ENCODE assay signal across 10 cellular contexts in genomic region chr20:63441777-63442493, GRCh38. TPM values are rescaled to one million over a fixed set of nuclear protein-coding genes. Genes with fewer than 3 reads are reported as not detected.
DNase-seq lines count a peak whose midpoint lies in the region; ATAC-seq, FAIRE-seq and TF ChIP-seq lines count a peak whose summit lies in the region.
"Had no signal": no experiment of that assay in that cellular context is flagged by ENCODE, and none has a peak within 500 bp of the region (broad histone marks: within the 10 kb centered on the region; RNA-seq: fewer than 3 reads in every experiment).

No MANE protein-coding gene starts in this region.

- peak; percentile 62 for TF ChIP-seq CTCF in D721Med (IDR thresholded peaks at IDR 0.05; ENCODE audit: insufficient read depth, missing control alignments)
- TF ChIP-seq CTCF in tibial artery (IDR thresholded peaks at IDR 0.05), result no peak

- H3K4me3 ChIP-seq in tibial artery, result no peak overlapping the region
- H3K4me3 ChIP-seq: tibial nerve had no signal

- H3K36me3 ChIP-seq in tibial artery, result no peaks in the 10 kb centered on the region
- H3K36me3 ChIP-seq: tibial nerve had no signal

- peaks cover 0 to 75% of the 10 kb centered on the region in 2 donors for H3K27me3 ChIP-seq in tibial artery

- H3K4me1 ChIP-seq in tibial artery, result no peaks in the 10 kb centered on the region
- H3K4me1 ChIP-seq: tibial nerve had no signal

- peak; percentile 78 for ATAC-seq in left lobe of liver
- ATAC-seq in HG03139 (IDR thresholded peaks at IDR 0.05; ENCODE audit: unreplicated experiment), result no peak

- no peak for DNase-seq in D721Med (ENCODE audit: insufficient read length, low spot score)
- peak in 50 of 76 experiments; percentile 2 to 67 (median 34) for DNase-seq in HUDEP-2 (lab: John Stamatoyannopoulos, UW; ENCODE audit: unreplicated experiment in 76 of 76)
- DNase-seq in T-helper 22 cell (ENCODE audit: low read depth), result peak; percentile 19
- peak; percentile 53 for DNase-seq in left lobe of liver (ENCODE audit: low spot score)
- DNase-seq in stimulated activated CD8-positive, alpha-beta memory T cell treated with anti-CD3 and anti-CD28 coated beads, Interleukin-4, amount 100 ng/mL, for 48 hours, result peak; percentile 82
- DNase-seq in tibial artery, result no peak

- peak overlapping the region; percentile 3 for H3K27ac ChIP-seq in angular gyrus (ENCODE audit: low read depth, low read length)
- no peak overlapping the region for H3K27ac ChIP-seq in tibial artery
- H3K27ac ChIP-seq: tibial nerve had no signal

- H3K9me3 ChIP-seq in tibial artery, result no peaks in the 10 kb centered on the region
- H3K9me3 ChIP-seq: tibial nerve had no signal

- FAIRE-seq in D721Med (lab: Jason Lieb, UNC), result no peak

- intact Hi-C loops in tibial artery (cut with DNase I; ENCODE audit: low total_unique reads), result no loop called here

RNA-seq across cellular contexts. Expression of gene KCNQ2, which starts 30.5 kb away (rescaled TPM):
- total RNA-seq in left lobe of liver, result not detected
- total RNA-seq: T-helper 1 cell treated with Interleukin-12 subunit alpha and Interleukin-12 subunit beta and Interleukin-4 antibody, amounts not matched to agents 30 ng/mL and 1 ng/mL, for 36 hours; tibial nerve had no signal

RNA-seq across cellular contexts. Expression of gene EEF1A2, which starts 56.9 kb away (rescaled TPM):
- 0.73 TPM for total RNA-seq in left lobe of liver
- total RNA-seq: tibial nerve had no signal

Comparison
In these comparisons a context has a peak if more than half of its experiments do, and no peak if none do; other contexts are left out.
1. DNase-seq: peak in HUDEP-2 (50 of 76), T-helper 22 cell (single experiment), left lobe of liver (single experiment) and stimulated activated CD8-positive, alpha-beta memory T cell treated with anti-CD3 and anti-CD28 coated beads, Interleukin-4, amount 100 ng/mL, for 48 hours (single experiment); none in D721Med (single experiment) and tibial artery (0 of 2).